Comparison of ENCODE assay signal across 8 cellular contexts in genomic region chr1:23743287-23744052, GRCh38. TPM values are rescaled to one million over a fixed set of nuclear protein-coding genes. Genes with fewer than 3 reads are reported as not detected.
A peak's percentile ranks its signal among the peaks of the same experiment; 100 is the strongest.
DNase-seq lines count a peak whose midpoint lies in the region; ATAC-seq, FAIRE-seq and TF ChIP-seq lines count a peak whose summit lies in the region.

TSS of gene ELOA (plus strand) at chr1:23743471. CDS start at chr1:23743504, 33 bp downstream.

- no peaks in the 10 kb centered on the region for H3K9me3 Mint-ChIP-seq in natural killer cell

- DNase-seq in CMK (ENCODE audit: low read depth) (peak; percentile 82), HK-2 (ENCODE audit: unreplicated experiment) (peak; percentile 71), RCC 7860 (ENCODE audit: low spot score) (peak; percentile 34), fibroblast of mammary gland (ENCODE audit: low read depth) (peak; percentile 43), natural killer cell (peak; percentile 73)
- peak; percentile 56 to 74 for DNase-seq in activated T-helper 1 cell treated with anti-CD3 and anti-CD28 coated beads, Interleukin-2, amount 50 U/mL, for 16 hours (ENCODE audit: low read depth in 1 of 2, low spot score in 1 of 2)
- peak; percentile 77 for DNase-seq in stimulated activated naive CD4-positive, alpha-beta T cell treated with Interleukin-2 at 50 U/mL for 16 hours (lab: John Stamatoyannopoulos, UW)

- no peaks in the 10 kb centered on the region for H3K27me3 Mint-ChIP-seq in natural killer cell (ENCODE audit: low read depth in 2 of 2)

- peak within 1 kb of the TSS; percentile 94 for H3K4me3 Mint-ChIP-seq in natural killer cell

- H3K4me3 ChIP-seq in fibroblast of mammary gland (ENCODE audit: control insufficient read depth, low read depth, low read length), result peak within 1 kb of the TSS; percentile 82

- peak within 1 kb of the TSS; percentile 86 to 88 for H3K27ac Mint-ChIP-seq in natural killer cell

- peak; percentile 71 for ATAC-seq in GM19395 (IDR thresholded peaks at IDR 0.05; ENCODE audit: unreplicated experiment)
- peak; percentile 95 to 96 (median 96) for ATAC-seq in natural killer cell

- FAIRE-seq in RCC 7860 (lab: Jason Lieb, UNC), result no peak

- intact Hi-C loops in natural killer cell (cut with micrococcal nuclease), result no loop called here

- TF ChIP-seq CTCF in fibroblast of mammary gland (conservative IDR thresholded peaks at IDR 0.05; ENCODE audit: control insufficient read depth, insufficient read depth, low read depth, low read length) (no peak), natural killer cell (IDR thresholded peaks at IDR 0.05) (no peak)

- H3K4me1 Mint-ChIP-seq in natural killer cell, result peaks cover 45 to 50% of the 10 kb centered on the region in 2 donors

- H3K36me3 Mint-ChIP-seq in natural killer cell, result no peaks in the 10 kb centered on the region

RNA-seq across cellular contexts. Expression of gene ELOA, which starts in this region (rescaled TPM):
- total RNA-seq in natural killer cell, result 10 to 100 TPM; 28.7 to 48.2 (median 36.9) TPM

Comparison
In these comparisons a context has a peak if more than half of its experiments do, and no peak if none do; other contexts are left out.
1. Peak in every context shown above with its lines: DNase-seq, ATAC-seq and H3K4me3 ChIP-seq.